Comparison of ENCODE assay signal across 18 cellular contexts in the genomic region with DNA sequence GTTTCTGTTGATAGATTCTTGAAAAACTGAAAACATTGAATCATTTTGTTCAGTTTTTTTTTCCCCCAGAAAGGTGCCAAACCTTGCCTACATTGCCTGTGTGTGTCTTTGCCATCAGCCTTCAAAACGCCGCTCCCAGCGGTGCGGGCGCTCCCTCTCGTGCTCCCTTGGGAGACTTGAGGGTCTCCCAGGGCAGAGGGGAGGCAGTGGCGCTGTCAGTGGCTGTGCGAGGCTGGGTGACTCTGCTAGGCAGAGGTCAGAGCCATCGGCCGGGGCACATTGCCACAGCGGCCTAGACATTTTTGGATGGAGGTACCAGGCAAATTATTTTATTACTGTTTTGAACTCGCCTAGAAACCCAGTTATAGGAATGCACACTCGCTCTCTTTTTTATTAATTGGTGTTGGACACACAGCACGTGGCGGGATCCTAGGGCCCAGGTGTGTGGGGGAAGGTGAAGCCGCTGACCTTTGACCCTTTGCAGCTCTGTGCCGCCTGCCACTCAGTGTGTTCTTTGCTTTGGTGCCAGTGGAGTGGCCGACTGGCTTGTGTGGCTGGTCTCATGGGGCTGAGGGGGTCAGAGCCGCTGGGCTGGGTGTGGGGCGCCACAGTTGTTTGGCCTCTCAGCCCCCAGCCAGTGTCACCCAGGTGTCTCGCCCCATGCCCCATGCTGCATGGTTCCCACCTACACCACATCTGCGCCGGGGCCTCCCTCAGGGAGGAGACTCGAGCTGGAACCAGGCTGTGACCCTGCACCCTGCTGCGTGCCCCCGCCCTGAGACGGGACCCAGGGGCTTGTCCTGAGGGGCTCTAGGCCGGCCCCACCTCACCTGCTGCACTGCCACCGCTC.
"Had no signal": no experiment of that assay in that cellular context is flagged by ENCODE, and none has a peak within 500 bp of the region (broad histone marks: within the 10 kb centered on the region; RNA-seq: fewer than 3 reads in every experiment).

No MANE protein-coding gene starts in this region.

- H3K4me3 ChIP-seq: pancreas, smooth muscle cell, suprapubic skin had no signal

- H3K4me1 Mint-ChIP-seq: activated T-helper 17 cell treated with anti-CD3 and anti-CD28 coated beads, Interleukin-2, amount 50 U/mL, for 72 hours; central memory CD8-positive, alpha-beta T cell had no signal

- H3K4me1 ChIP-seq: pancreas had no signal

- H3K9me3 Mint-ChIP-seq: activated T-helper 17 cell treated with anti-CD3 and anti-CD28 coated beads, Interleukin-2, amount 50 U/mL, for 72 hours; central memory CD8-positive, alpha-beta T cell; immature natural killer cell; type B pancreatic cell had no signal

- H3K4me2 ChIP-seq: smooth muscle cell had no signal

- H3K36me3 ChIP-seq: WERI-Rb-1 had no signal

- H3K27me3 Mint-ChIP-seq: activated T-helper 17 cell treated with anti-CD3 and anti-CD28 coated beads, Interleukin-2, amount 50 U/mL, for 72 hours; brain; central memory CD8-positive, alpha-beta T cell; type B pancreatic cell had no signal

- H3K9me3 ChIP-seq: pancreas, suprapubic skin had no signal

- H3K27ac ChIP-seq: pancreas, suprapubic skin, WERI-Rb-1 had no signal

- H3K4me3 Mint-ChIP-seq: activated CD8-positive, alpha-beta T cell treated with anti-CD3 and anti-CD28 coated beads, Interleukin-2, amount 10 ng/mL, durations not matched to agents 7 days and 5 days; activated T-helper 17 cell treated with anti-CD3 and anti-CD28 coated beads, Interleukin-2, amount 50 U/mL, for 72 hours; brain; central memory CD8-positive, alpha-beta T cell; immature natural killer cell; type B pancreatic cell had no signal

- FAIRE-seq: pancreas had no signal

- DNase-seq: activated CD4-positive, alpha-beta T cell treated with anti-CD3 and anti-CD28 coated beads for 48 hours; activated CD8-positive, alpha-beta T cell treated with anti-CD3 and anti-CD28 coated beads, Interleukin-2, amount 10 ng/mL, durations not matched to agents 7 days and 5 days; activated naive CD4-positive, alpha-beta T cell treated with anti-CD3 and anti-CD28 coated beads, Interleukin-2, amount 50 U/mL, for 16 hours; dermis blood vessel endothelial cell; immature natural killer cell; left cardiac atrium; mesendoderm; stimulated activated CD4-positive, alpha-beta T cell treated with anti-CD3 and anti-CD28 coated beads, Interleukin-1b, Interleukin-23, amount 100 ng/mL, for 48 hours; stimulated activated naive CD8-positive, alpha-beta T cell treated with anti-CD3 and anti-CD28 coated beads, Interleukin-15, Interleukin-2, amounts not matched to agents 100 U/mL and 50 U/mL, for 24 hours; T1000; WERI-Rb-1 had no signal

- ATAC-seq: activated CD8-positive, alpha-beta T cell treated with anti-CD3 and anti-CD28 coated beads, Interleukin-2, amount 10 ng/mL, durations not matched to agents 7 days and 5 days; activated T-helper 17 cell treated with anti-CD3 and anti-CD28 coated beads, Interleukin-2, amount 50 U/mL, for 72 hours; left cardiac atrium; pancreas; stimulated activated naive CD8-positive, alpha-beta T cell treated with anti-CD3 and anti-CD28 coated beads, Interleukin-15, Interleukin-2, amounts not matched to agents 100 U/mL and 50 U/mL, for 24 hours had no signal

- H3K27ac Mint-ChIP-seq: activated CD8-positive, alpha-beta T cell treated with anti-CD3 and anti-CD28 coated beads, Interleukin-2, amount 10 ng/mL, durations not matched to agents 7 days and 5 days; activated T-helper 17 cell treated with anti-CD3 and anti-CD28 coated beads, Interleukin-2, amount 50 U/mL, for 72 hours; immature natural killer cell; type B pancreatic cell had no signal

- H3K27me3 ChIP-seq: pancreas, suprapubic skin had no signal
